1 cellular context compared by ENCODE assay signal in the genomic region with DNA sequence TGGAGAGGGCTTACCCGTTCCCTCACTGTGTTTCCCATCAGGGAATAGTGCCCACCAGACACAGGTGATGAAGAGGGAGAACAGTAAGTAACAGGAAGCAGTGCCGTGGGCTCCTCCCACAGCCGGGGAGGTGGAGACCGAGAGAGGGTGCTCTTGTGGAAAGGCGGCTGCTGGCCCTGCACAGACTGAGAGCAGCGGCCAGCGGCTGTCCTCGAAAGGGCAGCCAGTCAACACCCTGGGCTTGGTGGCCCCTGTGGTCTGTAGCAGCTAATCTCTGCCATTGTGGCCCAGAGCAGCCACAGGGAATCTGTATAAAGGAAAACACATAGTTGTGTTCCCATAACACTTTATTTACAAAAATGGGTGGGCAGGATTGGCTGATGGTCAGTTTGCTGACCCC.
TF ChIP-seq lines count a peak whose summit lies in the region.

No MANE protein-coding gene starts in this region.

TF ChIP-seq in K562, 482 proteins besides CTCF, POLR2A, EP300 and RAD21:
- TF ChIP-seq ZNF174 (CRISPR knock-in tag; IDR thresholded peaks at IDR 0.05) (no peak), SRSF3 (IDR thresholded peaks at IDR 0.05; ENCODE audit: insufficient read depth, low read length) (no peak), ELF4 (CRISPR knock-in tag; IDR thresholded peaks at IDR 0.05) (no peak)
- TF ChIP-seq, protein P1, sequence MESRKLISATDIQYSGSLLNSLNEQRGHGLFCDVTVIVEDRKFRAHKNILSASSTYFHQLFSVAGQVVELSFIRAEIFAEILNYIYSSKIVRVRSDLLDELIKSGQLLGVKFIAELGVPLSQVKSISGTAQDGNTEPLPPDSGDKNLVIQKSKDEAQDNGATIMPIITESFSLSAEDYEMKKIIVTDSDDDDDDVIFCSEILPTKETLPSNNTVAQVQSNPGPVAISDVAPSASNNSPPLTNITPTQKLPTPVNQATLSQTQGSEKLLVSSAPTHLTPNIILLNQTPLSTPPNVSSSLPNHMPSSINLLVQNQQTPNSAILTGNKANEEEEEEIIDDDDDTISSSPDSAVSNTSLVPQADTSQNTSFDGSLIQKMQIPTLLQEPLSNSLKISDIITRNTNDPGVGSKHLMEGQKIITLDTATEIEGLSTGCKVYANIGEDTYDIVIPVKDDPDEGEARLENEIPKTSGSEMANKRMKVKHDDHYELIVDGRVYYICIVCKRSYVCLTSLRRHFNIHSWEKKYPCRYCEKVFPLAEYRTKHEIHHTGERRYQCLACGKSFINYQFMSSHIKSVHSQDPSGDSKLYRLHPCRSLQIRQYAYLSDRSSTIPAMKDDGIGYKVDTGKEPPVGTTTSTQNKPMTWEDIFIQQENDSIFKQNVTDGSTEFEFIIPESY (CRISPR knock-in tag; IDR thresholded peaks at IDR 0.05) = peak; percentile 55; the same call in 1 of the 2 replicates
